ENCODE assay signal across 1 cellular context in genomic region chr9:79577969-79578723, GRCh38.
TF ChIP-seq lines count a peak whose summit lies in the region.

No MANE protein-coding gene starts in this region.

TF ChIP-seq in GM23338, 12 proteins besides CTCF, POLR2A, EP300 and RAD21 (continued from another document):
- TF ChIP-seq ZNF462 (CRISPR knock-in tag; IDR thresholded peaks at IDR 0.05), result no peak
- no peak for TF ChIP-seq EZH2 (IDR thresholded peaks at IDR 0.05; ENCODE audit: low read depth, unreplicated experiment)
